Comparison of ENCODE assay signal across 8 cellular contexts in genomic region chr16:2296662-2297505, GRCh38. TPM values are rescaled to one million over a fixed set of nuclear protein-coding genes. Genes with fewer than 3 reads are reported as not detected.
DNase-seq lines count a peak whose midpoint lies in the region; TF ChIP-seq lines count a peak whose summit lies in the region.

No MANE protein-coding gene starts in this region.

- H3K27ac ChIP-seq in endodermal cell (ENCODE audit: low read depth, low read length) (no peak overlapping the region), osteoblast (ENCODE audit: low read depth, low read length) (no peak overlapping the region), suprapubic skin (no peak overlapping the region)

- H3K36me3 ChIP-seq in endodermal cell (ENCODE audit: control insufficient read depth, insufficient read depth, low read length) (no peaks in the 10 kb centered on the region), osteoblast (ENCODE audit: insufficient read depth, low read length) (no peaks in the 10 kb centered on the region), suprapubic skin (peaks cover 11% of the 10 kb centered on the region)

- no peak overlapping the region for H3K4me2 ChIP-seq in osteoblast (ENCODE audit: insufficient read depth, low read length)

- TF ChIP-seq POLR2A in suprapubic skin (IDR thresholded peaks at IDR 0.05), result no peak

- H3K4me3 ChIP-seq in endodermal cell (ENCODE audit: low read length) (no peak overlapping the region), osteoblast (ENCODE audit: insufficient read depth, low read length) (no peak overlapping the region), suprapubic skin (no peak overlapping the region)

- 90 to 95% methylated on average over 22 to 23 of the region's 23 CpGs for WGBS in endodermal cell (ENCODE audit: insufficient coverage in 1 of 2, insufficient read length in 1 of 2), 2 experiments
- WGBS in suprapubic skin, result 74% methylated on average over 12 of the region's 23 CpGs

- TF ChIP-seq EP300 in suprapubic skin (IDR thresholded peaks at IDR 0.05), result no peak

- H3K9ac ChIP-seq in endodermal cell (ENCODE audit: extremely low read depth, low read length, poor library complexity, severe bottlenecking), result no peak overlapping the region

- H3K36me3 Mint-ChIP-seq in endodermal cell (ENCODE audit: low read depth), result no peaks in the 10 kb centered on the region

- peak overlapping the region; percentile 56 for H2AFZ ChIP-seq in osteoblast (ENCODE audit: low read length)

- H3K9me3 ChIP-seq in endodermal cell (ENCODE audit: control insufficient read depth, low read length), result no peaks in the 10 kb centered on the region
- H3K9me3 ChIP-seq in osteoblast (ENCODE audit: low read depth, low read length), result no peaks in the 10 kb centered on the region
- H3K9me3 ChIP-seq in suprapubic skin, result no peaks in the 10 kb centered on the region

- no peaks in the 10 kb centered on the region for H3K79me2 ChIP-seq in osteoblast (ENCODE audit: insufficient read depth, low read length)

- no peaks in the 10 kb centered on the region for H3K4me1 ChIP-seq in endodermal cell (ENCODE audit: control insufficient read depth, insufficient read depth, low read length)
- no peaks in the 10 kb centered on the region for H3K4me1 ChIP-seq in osteoblast (ENCODE audit: insufficient read depth, low read length)
- no peaks in the 10 kb centered on the region for H3K4me1 ChIP-seq in suprapubic skin

- H3K9me3 Mint-ChIP-seq in endodermal cell, result no peaks in the 10 kb centered on the region

- H3K27me3 Mint-ChIP-seq in endodermal cell (ENCODE audit: insufficient read depth), result no peaks in the 10 kb centered on the region

- H3K27me3 ChIP-seq in endodermal cell (ENCODE audit: control insufficient read depth, insufficient read depth, low read length, poor library complexity, severe bottlenecking) (no peaks in the 10 kb centered on the region), osteoblast (ENCODE audit: insufficient read depth, low read length) (no peaks in the 10 kb centered on the region), suprapubic skin (no peaks in the 10 kb centered on the region)

- no peaks in the 10 kb centered on the region for H4K20me1 ChIP-seq in osteoblast (ENCODE audit: insufficient read depth, low read length)

- H3K4me1 Mint-ChIP-seq in endodermal cell, result no peaks in the 10 kb centered on the region

- TF ChIP-seq CTCF in endodermal cell (conservative IDR thresholded peaks at IDR 0.05) (peak; percentile 73), osteoblast (IDR thresholded peaks at IDR 0.05; ENCODE audit: extremely low read depth, low read depth, low read length) (peak; percentile 53), suprapubic skin (IDR thresholded peaks at IDR 0.05) (no peak)

- peak; percentile 37 to 39 for DNase-seq in SHP77 (lab: John Stamatoyannopoulos, UW)
- no peak for DNase-seq in SHP77 treated with DMSO at 0.1 percent for 48 hours (lab: John Stamatoyannopoulos, UW)
- DNase-seq in MV-4-11 (lab: John Stamatoyannopoulos, UW), result peak; percentile 5
- peak; percentile 81 for DNase-seq in endodermal cell
- DNase-seq in osteoblast (ENCODE audit: insufficient read length, low spot score, missing footprints), result peak; percentile 91
- DNase-seq in NCI-H1105 (lab: John Stamatoyannopoulos, UW), result no peak
- no peak for DNase-seq in suprapubic skin (ENCODE audit: low spot score in 2 of 2)
- DNase-seq in GM19238 (ENCODE audit: insufficient read length, low spot score), result no peak

- no peak overlapping the region for H3K4me3 Mint-ChIP-seq in endodermal cell

- no peak overlapping the region for H3K27ac Mint-ChIP-seq in endodermal cell

RNA-seq across cellular contexts. Expression of gene RNPS1, which starts 29.0 kb away (rescaled TPM):
- total RNA-seq in endodermal cell, result 100 to 1,000 TPM; 273 to 289 TPM
- polyA plus RNA-seq in endodermal cell (2013, experiment 1 of 2), result 236 TPM
- 216 TPM for polyA plus RNA-seq in endodermal cell (2013, experiment 2 of 2)
- total RNA-seq in osteoblast, result 64.2 and 81.1 TPM in 2 replicates
- 100 to 1,000 TPM; 119 to 151 (median 146) TPM for total RNA-seq in suprapubic skin

RNA-seq across cellular contexts. Expression of gene ABCA3, which starts 43.6 kb away (rescaled TPM):
- total RNA-seq in endodermal cell (1 to 10 TPM; 3.3 to 3.5 TPM), osteoblast (0.88 and 1.4 TPM in 2 replicates), suprapubic skin (10 to 100 TPM in 2 of 4 donors, 1 to 10 TPM in 2; 6.8 to 17.9 (median 11.0) TPM)
- polyA plus RNA-seq in endodermal cell (2013, experiment 1 of 2), result 12.2 TPM
- polyA plus RNA-seq in endodermal cell (2013, experiment 2 of 2), result 11.0 TPM

RNA-seq across cellular contexts. Expression of gene ECI1, which starts 45.5 kb away (rescaled TPM):
- total RNA-seq in endodermal cell (10 to 100 TPM; 75.8 to 94.7 TPM), osteoblast (42.3 and 44.5 TPM in 2 replicates), suprapubic skin (10 to 100 TPM; 28.4 to 65.3 (median 47.2) TPM)
- 81.0 TPM for polyA plus RNA-seq in endodermal cell (2013, experiment 1 of 2)
- 77.4 TPM for polyA plus RNA-seq in endodermal cell (2013, experiment 2 of 2)

Comparison
In these comparisons a context has a peak if more than half of its experiments do, and no peak if none do; other contexts are left out.
1. DNase-seq: peak in SHP77 (2 of 2), MV-4-11 (single experiment), endodermal cell (single experiment) and osteoblast (single experiment); none in SHP77 treated with DMSO at 0.1 percent for 48 hours (single experiment), NCI-H1105 (single experiment), suprapubic skin (0 of 2) and GM19238 (single experiment).
2. CTCF ChIP-seq: peak in endodermal cell (single experiment) and osteoblast (single experiment); none in suprapubic skin (0 of 2).